In genomic region chr15:56758770-56759449, GRCh38 we compare ENCODE assay signal across 14 cellular contexts. TPM values are rescaled to one million over a fixed set of nuclear protein-coding genes. Genes with fewer than 3 reads are reported as not detected.
DNase-seq lines count a peak whose midpoint lies in the region; ATAC-seq, FAIRE-seq and TF ChIP-seq lines count a peak whose summit lies in the region.
"Had no signal": no experiment of that assay in that cellular context is flagged by ENCODE, and none has a peak within 500 bp of the region (broad histone marks: within the 10 kb centered on the region; RNA-seq: fewer than 3 reads in every experiment).

No MANE protein-coding gene starts in this region.

- H3K27ac Mint-ChIP-seq in CD8-positive, alpha-beta memory T cell, result no peak overlapping the region
- H3K27ac Mint-ChIP-seq: CD4-positive, CD25-positive, alpha-beta regulatory T cell; mesothelial cell of epicardium; stimulated activated effector memory CD8-positive, alpha-beta T cell treated with anti-CD3 and anti-CD28 coated beads, Interleukin-12 subunit alpha, Interleukin-12 subunit beta, amount 100 ng/mL, for 72 hours had no signal

- no peak overlapping the region for H3K4me2 ChIP-seq in HepG2 (ENCODE audit: low read depth, low read length)

- POLR2A ChIA-PET in HepG2 (lab: Yijun Ruan, JAX), result no interaction called here
- POLR2A ChIA-PET in CD8-positive, alpha-beta memory T cell (lab: Charles Lee), result no interaction called here

- no peak overlapping the region for H2AFZ ChIP-seq in HepG2 (ENCODE audit: low read length)

- 6% methylated on average over 2 of the region's 2 CpGs for WGBS in HepG2 (ENCODE audit: low lambda C conversion rate)

- intact Hi-C loops in HepG2 (cut with micrococcal nuclease; ENCODE audit: unreplicated experiment), result no loop called here

- no peaks in the 10 kb centered on the region for H4K20me1 ChIP-seq in HepG2 (ENCODE audit: insufficient read depth, low read length)

- no TSS peak for BruUV-seq in HepG2 (replicated peaks; lab: Mats Ljungman, UMichigan)

- CTCF ChIA-PET in HepG2 (lab: Yijun Ruan, JAX; ENCODE audit: low intra/inter-chr PET ratio, low total read pairs), result no interaction called here
- CTCF ChIA-PET in CD8-positive, alpha-beta memory T cell (lab: Charles Lee), result no interaction called here

- no peak for TF ChIP-seq EP300 in HepG2 (IDR thresholded peaks at IDR 0.05; ENCODE audit: low read depth in 2 of 2, low read length in 2 of 2)
- TF ChIP-seq EP300 in HepG2 (CRISPR knock-in tag; IDR thresholded peaks at IDR 0.05; ENCODE audit: borderline replicate concordance), result no peak

- no peak overlapping the region for H3K4me3 Mint-ChIP-seq in CD8-positive, alpha-beta memory T cell
- H3K4me3 Mint-ChIP-seq: CD4-positive, CD25-positive, alpha-beta regulatory T cell; mesothelial cell of epicardium; stimulated activated effector memory CD8-positive, alpha-beta T cell treated with anti-CD3 and anti-CD28 coated beads, Interleukin-12 subunit alpha, Interleukin-12 subunit beta, amount 100 ng/mL, for 72 hours had no signal

- no peaks in the 10 kb centered on the region for H3K9me3 ChIP-seq in HepG2 (ENCODE audit: low read length)
- no peaks in the 10 kb centered on the region for H3K9me3 ChIP-seq in CD8-positive, alpha-beta memory T cell (ENCODE audit: low read length)
- H3K9me3 ChIP-seq: prostate gland had no signal

- no peak for TF ChIP-seq CTCF in bronchial epithelial cell (IDR thresholded peaks at IDR 0.05; ENCODE audit: insufficient read depth, low read length, severe bottlenecking)
- no peak for TF ChIP-seq CTCF in HepG2 (CRISPR knock-in tag; IDR thresholded peaks at IDR 0.05)

- TF ChIP-seq POLR2A in HepG2 (IDR thresholded peaks at IDR 0.05; ENCODE audit: insufficient read depth in 1 of 2, low read depth in 2 of 2, low read length in 2 of 2), result no peak

- H3K36me3 ChIP-seq in bronchial epithelial cell (ENCODE audit: control insufficient read depth, insufficient read depth, low read length) (no peaks in the 10 kb centered on the region), HepG2 (replicated peaks in 1 of 2; ENCODE audit: control insufficient read depth in 1 of 2, insufficient read depth in 2 of 2, low read length in 2 of 2) (no peaks in the 10 kb centered on the region)
- H3K36me3 ChIP-seq in CD8-positive, alpha-beta memory T cell (ENCODE audit: insufficient read depth, low read length), result no peaks in the 10 kb centered on the region
- H3K36me3 ChIP-seq: prostate gland had no signal

- peaks cover 4 to 14% of the 10 kb centered on the region in 2 donors for H3K27me3 Mint-ChIP-seq in CD8-positive, alpha-beta memory T cell
- H3K27me3 Mint-ChIP-seq: CD4-positive, CD25-positive, alpha-beta regulatory T cell had no signal

- no peaks in the 10 kb centered on the region for H3K79me2 ChIP-seq in HepG2 (ENCODE audit: insufficient read depth, low read length)

- no peak for TF ChIP-seq RAD21 in HepG2 (CRISPR knock-in tag; IDR thresholded peaks at IDR 0.05)

- FAIRE-seq in bronchial epithelial cell (lab: Jason Lieb, UNC) (no peak), HepG2 (lab: Jason Lieb, UNC) (no peak)

- no peak for ATAC-seq in HG02938 (IDR thresholded peaks at IDR 0.05; ENCODE audit: unreplicated experiment)
- no peak for ATAC-seq in HepG2
- ATAC-seq in GM19455 (IDR thresholded peaks at IDR 0.05; ENCODE audit: unreplicated experiment), result no peak
- ATAC-seq: stimulated activated effector memory CD8-positive, alpha-beta T cell treated with anti-CD3 and anti-CD28 coated beads, Interleukin-12 subunit alpha, Interleukin-12 subunit beta, amount 100 ng/mL, for 72 hours had no signal

- DNase-seq in AG20443 (ENCODE audit: low spot score) (peak; percentile 64), LHCN-M2 (ENCODE audit: low read depth) (peak; percentile 87), bronchial epithelial cell (ENCODE audit: low read depth) (peak; percentile 81), myocyte (ENCODE audit: low read depth) (peak; percentile 41), HepG2 (ENCODE audit: low spot score) (no peak)
- DNase-seq in CD8-positive, alpha-beta memory T cell, result no peak
- DNase-seq: activated CD4-positive, alpha-beta T cell treated with anti-CD3 and anti-CD28 coated beads for 48 hours; CD4-positive, CD25-positive, alpha-beta regulatory T cell; stimulated activated CD4-positive, alpha-beta T cell treated with anti-CD3 and anti-CD28 coated beads, Interleukin-2, amount 100 ng/mL, for 24 hours had no signal

- no peaks in the 10 kb centered on the region for H3K4me1 Mint-ChIP-seq in CD8-positive, alpha-beta memory T cell
- H3K4me1 Mint-ChIP-seq: CD4-positive, CD25-positive, alpha-beta regulatory T cell; stimulated activated effector memory CD8-positive, alpha-beta T cell treated with anti-CD3 and anti-CD28 coated beads, Interleukin-12 subunit alpha, Interleukin-12 subunit beta, amount 100 ng/mL, for 72 hours had no signal

- no peaks in the 10 kb centered on the region for H3K27me3 ChIP-seq in bronchial epithelial cell (ENCODE audit: control insufficient read depth, insufficient read depth, low read length)
- H3K27me3 ChIP-seq in HepG2 (ENCODE audit: control insufficient read depth in 1 of 2, insufficient read depth in 2 of 2, low read length in 2 of 2), result no peaks in the 10 kb centered on the region
- no peaks in the 10 kb centered on the region for H3K27me3 ChIP-seq in CD8-positive, alpha-beta memory T cell (ENCODE audit: insufficient read depth, low read length, poor library complexity, severe bottlenecking)

- H3K4me3 ChIP-seq in bronchial epithelial cell (ENCODE audit: low read depth, low read length), result no peak overlapping the region
- H3K4me3 ChIP-seq in HepG2 (replicated peaks in 1 of 3; ENCODE audit: insufficient read depth in 1 of 3, low read depth in 2 of 3, low read length in 3 of 3), result no peak overlapping the region
- H3K4me3 ChIP-seq in CD8-positive, alpha-beta memory T cell (ENCODE audit: low read length), result no peak overlapping the region
- H3K4me3 ChIP-seq: prostate gland had no signal

- H3K9ac ChIP-seq in HepG2 (ENCODE audit: insufficient read depth, low read depth, low read length), result no peak overlapping the region

- in situ Hi-C loops in HepG2 (cut with HindIII; ENCODE audit: extremely low pct_ligation_motif_present, low pct_unique_long_range_greater_than_20kb), result no loop called here

- peaks cover 0 to 7% (median 0%) of the 10 kb centered on the region in 3 donors for H3K36me3 Mint-ChIP-seq in CD8-positive, alpha-beta memory T cell
- H3K36me3 Mint-ChIP-seq: mesothelial cell of epicardium; stimulated activated effector memory CD8-positive, alpha-beta T cell treated with anti-CD3 and anti-CD28 coated beads, Interleukin-12 subunit alpha, Interleukin-12 subunit beta, amount 100 ng/mL, for 72 hours had no signal

- H3K4me1 ChIP-seq in HepG2 (ENCODE audit: insufficient read depth, low read length), result no peaks in the 10 kb centered on the region
- H3K4me1 ChIP-seq in CD8-positive, alpha-beta memory T cell (ENCODE audit: insufficient read depth, low read length), result no peaks in the 10 kb centered on the region
- H3K4me1 ChIP-seq: prostate gland had no signal

- H3K27ac ChIP-seq in HepG2 (ENCODE audit: extremely low read length, insufficient read depth, low read length), result no peak overlapping the region
- H3K27ac ChIP-seq in CD8-positive, alpha-beta memory T cell (ENCODE audit: low read depth, low read length), result no peak overlapping the region
- H3K27ac ChIP-seq: prostate gland had no signal

- no peaks in the 10 kb centered on the region for H3K9me3 Mint-ChIP-seq in CD8-positive, alpha-beta memory T cell
- H3K9me3 Mint-ChIP-seq: CD4-positive, CD25-positive, alpha-beta regulatory T cell; mesothelial cell of epicardium; stimulated activated effector memory CD8-positive, alpha-beta T cell treated with anti-CD3 and anti-CD28 coated beads, Interleukin-12 subunit alpha, Interleukin-12 subunit beta, amount 100 ng/mL, for 72 hours had no signal

TF ChIP-seq in HepG2, 621 proteins besides CTCF, POLR2A, EP300 and RAD21 (continues in another document):
- TF ChIP-seq ZKSCAN8 (CRISPR knock-in tag; IDR thresholded peaks at IDR 0.05; ENCODE audit: borderline replicate concordance), result no peak
- no peak for TF ChIP-seq NFIB (CRISPR knock-in tag; IDR thresholded peaks at IDR 0.05; ENCODE audit: borderline replicate concordance)
- TF ChIP-seq ZNF724P (CRISPR knock-in tag; IDR thresholded peaks at IDR 0.05; ENCODE audit: borderline replicate concordance), result no peak
- TF ChIP-seq NR2C2 (CRISPR knock-in tag; IDR thresholded peaks at IDR 0.05; ENCODE audit: borderline replicate concordance), result no peak
- no peak for TF ChIP-seq ZNF431 (CRISPR knock-in tag; IDR thresholded peaks at IDR 0.05; ENCODE audit: borderline replicate concordance, low read depth)
- TF ChIP-seq ZNF274 (CRISPR knock-in tag; IDR thresholded peaks at IDR 0.05), result no peak
- TF ChIP-seq RBM39 (IDR thresholded peaks at IDR 0.05; ENCODE audit: low read depth, low read length, poor library complexity, severe bottlenecking), result no peak

RNA-seq across cellular contexts. Expression of gene ZNF280D, which starts 25.6 kb away (rescaled TPM):
- total RNA-seq in LHCN-M2 (2014; rRNA removed), result 26.2 and 53.5 TPM in 2 replicates
- polyA plus RNA-seq in LHCN-M2 (2012), result 4.7 TPM
- 8.7 and 9.5 TPM in 2 replicates for total RNA-seq in bronchial epithelial cell
- 47.6 and 49.8 TPM in 2 replicates for total RNA-seq in myocyte
- 5.6 TPM for polyA plus RNA-seq in myocyte (2012)
- total RNA-seq in HepG2 (2016; rRNA removed; fragmentation: Illumina TruSeq; extraction: Trizol), result 11.9 and 13.1 TPM in 2 replicates
- 5.4 and 7.1 TPM in 2 replicates for total RNA-seq in HepG2 (2016; cell fraction: cytosol; rRNA removed; fragmentation: Illumina TruSeq; extraction: Trizol; ENCODE audit: low read depth)
- 11.5 and 15.5 TPM in 2 replicates for total RNA-seq in HepG2 (2016; cell fraction: insoluble cytoplasmic fraction; rRNA removed; fragmentation: Illumina TruSeq; extraction: Trizol)
- total RNA-seq in HepG2 (2016; cell fraction: membrane; rRNA removed; fragmentation: Illumina TruSeq; extraction: Trizol), result 9.9 and 10.1 TPM in 2 replicates
- 24.9 and 26.5 TPM in 2 replicates for total RNA-seq in HepG2 (2016; cell fraction: nucleus; rRNA removed; fragmentation: Illumina TruSeq; extraction: Trizol)
- polyA plus RNA-seq in HepG2 (2011; rRNA removed), result 5.4 and 7.1 TPM in 2 replicates
- polyA plus RNA-seq in HepG2 (2011; cell fraction: cytosol; rRNA removed), result 2.2 and 3.9 TPM in 2 replicates
- 6.2 and 6.6 TPM in 2 replicates for polyA plus RNA-seq in HepG2 (2011; cell fraction: nucleus; rRNA removed)
- polyA plus RNA-seq in HepG2 (2012), result 8.9 and 11.0 TPM in 2 replicates
- 3.4 and 6.5 TPM in 2 replicates for polyA plus RNA-seq in HepG2 (2016; cell fraction: cytosol; fragmentation: Illumina TruSeq; extraction: Trizol; ENCODE audit: low read depth)
- 11.9 and 12.1 TPM in 2 replicates for polyA plus RNA-seq in HepG2 (2016; cell fraction: insoluble cytoplasmic fraction; fragmentation: Illumina TruSeq; extraction: Trizol; ENCODE audit: low read depth)
- polyA plus RNA-seq in HepG2 (2016; cell fraction: membrane; fragmentation: Illumina TruSeq; extraction: Trizol; ENCODE audit: low read depth), result 6.9 and 8.3 TPM in 2 replicates
- 19.8 and 24.6 TPM in 2 replicates for polyA plus RNA-seq in HepG2 (2016; cell fraction: nucleus; fragmentation: Illumina TruSeq; extraction: Trizol; ENCODE audit: insufficient read depth, low read depth)
- polyA minus RNA-seq in HepG2 (2011; rRNA and poly(A)+ RNA removed; ENCODE audit: low replicate concordance), result 4.1 and 5.7 TPM in 2 replicates
- 4.0 and 5.2 TPM in 2 replicates for polyA minus RNA-seq in HepG2 (2011; cell fraction: cytosol; rRNA and poly(A)+ RNA removed)
- 40.4 and 43.9 TPM in 2 replicates for polyA minus RNA-seq in HepG2 (2011; cell fraction: nucleus; rRNA and poly(A)+ RNA removed)
- 10 to 100 TPM; 18.7 to 20.2 TPM for total RNA-seq in CD8-positive, alpha-beta memory T cell
- 8.4 TPM for polyA plus RNA-seq in CD8-positive, alpha-beta memory T cell

Comparison
In these comparisons a context has a peak if more than half of its experiments do, and no peak if none do; other contexts are left out.
1. DNase-seq: peak in AG20443 (single experiment), LHCN-M2 (single experiment), bronchial epithelial cell (single experiment) and myocyte (single experiment); none in HepG2 (single experiment) and CD8-positive, alpha-beta memory T cell (0 of 5).